24 cellular contexts compared by ENCODE assay signal in genomic region chr15:62248277-62248974, GRCh38.
DNase-seq lines count a peak whose midpoint lies in the region; TF ChIP-seq lines count a peak whose summit lies in the region.
"Had no signal": no experiment of that assay in that cellular context is flagged by ENCODE, and none has a peak within 500 bp of the region (broad histone marks: within the 10 kb centered on the region; RNA-seq: fewer than 3 reads in every experiment).

No MANE protein-coding gene starts in this region.

- H3K4me2 ChIP-seq in hepatocyte, result no peak overlapping the region
- H3K4me2 ChIP-seq: GM23338 had no signal

- H3K36me3 Mint-ChIP-seq in progenitor cell of endocrine pancreas (ENCODE audit: insufficient read depth) (no peaks in the 10 kb centered on the region), endothelial cell (ENCODE audit: low read depth, unreplicated experiment) (peaks cover 7% of the 10 kb centered on the region)
- H3K36me3 Mint-ChIP-seq: brain had no signal

- H3K4me1 Mint-ChIP-seq in progenitor cell of endocrine pancreas (ENCODE audit: low read depth) (peaks cover 6% of the 10 kb centered on the region), endothelial cell (ENCODE audit: unreplicated experiment) (peaks cover 7% of the 10 kb centered on the region)
- H3K4me1 Mint-ChIP-seq: activated CD4-positive, alpha-beta memory T cell treated with anti-CD3 and anti-CD28 coated beads, Interleukin-2, amount 10 ng/mL, durations not matched to agents 7 days and 5 days; GM23338; stimulated activated naive CD8-positive, alpha-beta T cell treated with anti-CD3 and anti-CD28 coated beads, Interleukin-15, amount 100 ng/mL, for 72 hours had no signal

- H3K9me3 ChIP-seq in hepatocyte (ENCODE audit: low read depth), result no peaks in the 10 kb centered on the region
- H3K9me3 ChIP-seq: Caco-2, colonic mucosa, heart right ventricle, lower lobe of right lung, MG63, transverse colon had no signal

- TF ChIP-seq CTCF in hepatocyte (IDR thresholded peaks at IDR 0.05; ENCODE audit: poor library complexity) (no peak), progenitor cell of endocrine pancreas (IDR thresholded peaks at IDR 0.05; ENCODE audit: unreplicated experiment) (no peak), endothelial cell (IDR thresholded peaks at IDR 0.05; ENCODE audit: unreplicated experiment) (no peak)

- H3K27me3 Mint-ChIP-seq in progenitor cell of endocrine pancreas (peaks cover 22% of the 10 kb centered on the region), endothelial cell (ENCODE audit: unreplicated experiment) (peaks cover 9% of the 10 kb centered on the region)

- no peak overlapping the region for H3K27ac ChIP-seq in hepatocyte
- H3K27ac ChIP-seq: colonic mucosa, heart right ventricle, lower lobe of right lung, transverse colon had no signal

- H3K27ac Mint-ChIP-seq in progenitor cell of endocrine pancreas (peak overlapping the region; percentile 69), endothelial cell (ENCODE audit: unreplicated experiment) (no peak overlapping the region)
- H3K27ac Mint-ChIP-seq: activated CD4-positive, alpha-beta memory T cell treated with anti-CD3 and anti-CD28 coated beads, Interleukin-2, amount 10 ng/mL, durations not matched to agents 7 days and 5 days; endodermal cell; GM23338; stimulated activated naive CD8-positive, alpha-beta T cell treated with anti-CD3 and anti-CD28 coated beads, Interleukin-15, amount 100 ng/mL, for 72 hours had no signal

- no peaks in the 10 kb centered on the region for H3K9me3 Mint-ChIP-seq in progenitor cell of endocrine pancreas (ENCODE audit: low read depth)
- no peaks in the 10 kb centered on the region for H3K9me3 Mint-ChIP-seq in endothelial cell (ENCODE audit: unreplicated experiment)
- H3K9me3 Mint-ChIP-seq: activated CD4-positive, alpha-beta memory T cell treated with anti-CD3 and anti-CD28 coated beads, Interleukin-2, amount 10 ng/mL, durations not matched to agents 7 days and 5 days; endodermal cell; GM23338; stimulated activated naive CD8-positive, alpha-beta T cell treated with anti-CD3 and anti-CD28 coated beads, Interleukin-15, amount 100 ng/mL, for 72 hours had no signal

- 60% methylated on average over 7 of the region's 8 CpGs for WGBS in hepatocyte (ENCODE audit: low lambda C conversion rate, missing lambda C conversion rate)

- H3K9me2 ChIP-seq in hepatocyte (replicated peaks; ENCODE audit: insufficient read depth), result no peaks in the 10 kb centered on the region

- no peak overlapping the region for H2AFZ ChIP-seq in hepatocyte
- H2AFZ ChIP-seq: GM23338 had no signal

- no peaks in the 10 kb centered on the region for H4K20me1 ChIP-seq in hepatocyte (ENCODE audit: insufficient read depth, poor library complexity, severe bottlenecking)

- no peaks in the 10 kb centered on the region for H3K27me3 ChIP-seq in hepatocyte
- H3K27me3 ChIP-seq: colonic mucosa, MG63, transverse colon had no signal

- H3K4me1 ChIP-seq in hepatocyte (ENCODE audit: insufficient read depth), result no peaks in the 10 kb centered on the region
- H3K4me1 ChIP-seq: Caco-2, colonic mucosa, heart right ventricle, lower lobe of right lung, transverse colon had no signal

- no peaks in the 10 kb centered on the region for H3K36me3 ChIP-seq in hepatocyte (replicated peaks; ENCODE audit: insufficient read depth, low read depth)
- H3K36me3 ChIP-seq: colonic mucosa, heart right ventricle, lower lobe of right lung, MG63, transverse colon had no signal

- H3K4me3 Mint-ChIP-seq in progenitor cell of endocrine pancreas (ENCODE audit: low read depth), result no peak overlapping the region
- H3K4me3 Mint-ChIP-seq in endothelial cell (ENCODE audit: unreplicated experiment), result no peak overlapping the region
- H3K4me3 Mint-ChIP-seq: activated CD4-positive, alpha-beta memory T cell treated with anti-CD3 and anti-CD28 coated beads, Interleukin-2, amount 10 ng/mL, durations not matched to agents 7 days and 5 days; brain; endodermal cell; GM23338; stimulated activated naive CD8-positive, alpha-beta T cell treated with anti-CD3 and anti-CD28 coated beads, Interleukin-15, amount 100 ng/mL, for 72 hours had no signal

- H3K79me2 ChIP-seq in hepatocyte, result no peaks in the 10 kb centered on the region

- DNase-seq in ELR (ENCODE audit: low read depth) (peak; percentile 9), RPMI7951 (ENCODE audit: low read depth) (peak; percentile 68), hepatocyte (ENCODE audit: low spot score) (peak; percentile 34), progenitor cell of endocrine pancreas (ENCODE audit: low spot score, unreplicated experiment) (no peak), cerebellar cortex (ENCODE audit: low spot score) (no peak), NCI-H748 treated with DMSO at 0.1 percent for 48 hours (lab: John Stamatoyannopoulos, UW) (no peak), endothelial cell (ENCODE audit: low spot score) (no peak), occipital lobe (lab: John Stamatoyannopoulos, UW) (no peak)
- DNase-seq: activated CD4-positive, alpha-beta memory T cell treated with anti-CD3 and anti-CD28 coated beads, Interleukin-2, amount 10 ng/mL, durations not matched to agents 7 days and 5 days; activated gamma-delta T cell treated with Interleukin-2 at 50 U/mL for 16 hours; activated T-cell treated with anti-CD3 and anti-CD28 coated beads for 4 hours; Caco-2; colonic mucosa; endodermal cell; heart right ventricle; lower lobe of right lung; MG63; NCI-H1417 treated with DMSO at 0.1 percent for 48 hours; nucleus accumbens; Right ventricle myocardium superior; stimulated activated naive CD8-positive, alpha-beta T cell treated with anti-CD3 and anti-CD28 coated beads, Interleukin-15, amount 100 ng/mL, for 72 hours; transverse colon had no signal

- H3K4me3 ChIP-seq in hepatocyte, result no peak overlapping the region
- H3K4me3 ChIP-seq: colonic mucosa, GM23338, heart right ventricle, lower lobe of right lung, MG63, transverse colon had no signal

Comparison
In these comparisons a context has a peak if more than half of its experiments do, and no peak if none do; other contexts are left out.
1. DNase-seq: peak in ELR (single experiment), RPMI7951 (single experiment) and hepatocyte (single experiment); none in progenitor cell of endocrine pancreas (single experiment), cerebellar cortex (single experiment), NCI-H748 treated with DMSO at 0.1 percent for 48 hours (single experiment), endothelial cell (single experiment) and occipital lobe (single experiment).